In the genomic region with DNA sequence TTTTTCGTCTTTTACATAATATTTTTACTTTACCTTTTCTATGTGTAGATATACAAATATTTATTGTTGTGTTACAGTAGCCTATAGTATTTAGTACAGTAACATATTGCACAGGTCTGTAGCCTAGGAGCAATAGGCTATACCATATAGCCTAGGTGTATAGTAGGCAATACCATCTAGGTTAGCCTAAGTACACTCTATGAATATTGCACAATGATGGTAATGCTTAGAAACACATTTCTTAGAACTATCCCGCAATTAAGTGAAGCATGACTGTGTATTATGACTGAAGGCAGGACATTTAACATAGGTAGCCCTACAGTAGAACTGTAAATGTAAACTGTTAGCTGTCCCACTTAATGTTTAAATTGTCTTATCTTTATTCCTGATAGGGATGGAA, we compare ENCODE assay signal across 8 cellular contexts.
"Had no signal": no experiment of that assay in that cellular context is flagged by ENCODE, and none has a peak within 500 bp of the region (broad histone marks: within the 10 kb centered on the region; RNA-seq: fewer than 3 reads in every experiment).

No MANE protein-coding gene starts in this region.

- DNase-seq: GDM1, GF-D8 had no signal

- H3K4me3 ChIP-seq: GM12878 had no signal

- ATAC-seq: GM12878 had no signal

- FAIRE-seq: G401.6, GM12878, GM12891, GM12892, GM18507, GM19239 had no signal
